2 cellular contexts compared by ENCODE assay signal in genomic region chr14:96098999-96099335, GRCh38.
TF ChIP-seq lines count a peak whose summit lies in the region.

No MANE protein-coding gene starts in this region.

TF ChIP-seq in HepG2, 621 proteins besides CTCF, POLR2A, EP300 and RAD21 (continues in another document):
- peak; percentile 78 for TF ChIP-seq ZNF768 (CRISPR knock-in tag; IDR thresholded peaks at IDR 0.05)
- no peak for TF ChIP-seq NCOA5 (CRISPR knock-in tag; IDR thresholded peaks at IDR 0.05)
- no peak for TF ChIP-seq SMAD9 (CRISPR knock-in tag; IDR thresholded peaks at IDR 0.05)
- 0 out of 4 replicates have a peak, but pooled peaks of 1 of the 2 experiments have one; percentile 4 for TF ChIP-seq HMGXB4 (CRISPR knock-in tag; IDR thresholded peaks at IDR 0.05; ENCODE audit: borderline replicate concordance in 1 of 2, low read depth in 1 of 2)
- no peak for TF ChIP-seq ZNF431 (CRISPR knock-in tag; IDR thresholded peaks at IDR 0.05; ENCODE audit: borderline replicate concordance, low read depth)
- no peak for TF ChIP-seq MED8 (CRISPR knock-in tag; IDR thresholded peaks at IDR 0.05; ENCODE audit: insufficient replicate concordance)
- TF ChIP-seq RORA (CRISPR knock-in tag; IDR thresholded peaks at IDR 0.05): no peak
- TF ChIP-seq ZNF468 (CRISPR knock-in tag; IDR thresholded peaks at IDR 0.05): no peak
- no peak for TF ChIP-seq ZNF350 (CRISPR knock-in tag; IDR thresholded peaks at IDR 0.05; ENCODE audit: borderline replicate concordance, low read depth)
- TF ChIP-seq IKZF4 (CRISPR knock-in tag; IDR thresholded peaks at IDR 0.05; ENCODE audit: borderline replicate concordance, low read depth, not compliant biosample characterization): no peak
- no peak for TF ChIP-seq ZNF331 (CRISPR knock-in tag; IDR thresholded peaks at IDR 0.05)
- peak; percentile 70; the same call in 1 of the 2 replicates for TF ChIP-seq ZMYM3 (CRISPR knock-in tag; IDR thresholded peaks at IDR 0.05)
- no peak for TF ChIP-seq HHEX (CRISPR knock-in tag; IDR thresholded peaks at IDR 0.05)
- no peak for TF ChIP-seq ZFP36 (IDR thresholded peaks at IDR 0.05; ENCODE audit: borderline replicate concordance, low read depth, low read length, partially characterized antibody)
- no peak for TF ChIP-seq ZNF12 (CRISPR knock-in tag; IDR thresholded peaks at IDR 0.05)
- no peak for TF ChIP-seq ATF6 (CRISPR knock-in tag; conservative IDR thresholded peaks at IDR 0.05)
- no peak for TF ChIP-seq ZNF672 (CRISPR knock-in tag; IDR thresholded peaks at IDR 0.05)
- no peak for TF ChIP-seq ZGPAT (CRISPR knock-in tag; IDR thresholded peaks at IDR 0.05)
- TF ChIP-seq KAT7 (CRISPR knock-in tag; IDR thresholded peaks at IDR 0.05; ENCODE audit: borderline replicate concordance): no peak
- no peak for TF ChIP-seq ZSCAN30 (CRISPR knock-in tag; IDR thresholded peaks at IDR 0.05)
- TF ChIP-seq AGO2 (optimal IDR thresholded peaks at IDR 0.05; ENCODE audit: low read depth, low read length): no peak
- no peak for TF ChIP-seq FUBP1 (CRISPR knock-in tag; IDR thresholded peaks at IDR 0.05; ENCODE audit: borderline replicate concordance)
- no peak for TF ChIP-seq UBTF (CRISPR knock-in tag; IDR thresholded peaks at IDR 0.05)

TF ChIP-seq in K562, 482 proteins besides CTCF, POLR2A, EP300 and RAD21:
- TF ChIP-seq RBM25 (IDR thresholded peaks at IDR 0.05; ENCODE audit: low read depth, low read length, severe bottlenecking) (peak; percentile 67), ZFP36 (IDR thresholded peaks at IDR 0.05; ENCODE audit: low read depth, low read length, partially characterized antibody) (peak; percentile 65), TEAD2 (tag; IDR thresholded peaks at IDR 0.05) (no peak), BCOR (IDR thresholded peaks at IDR 0.05) (peak; percentile 60; the same call in 1 of the 2 replicates), HEY1 (CRISPR knock-in tag; IDR thresholded peaks at IDR 0.05; ENCODE audit: borderline replicate concordance) (no peak), DLX4 (CRISPR knock-in tag; IDR thresholded peaks at IDR 0.05) (no peak), CREB3 (tag; conservative IDR thresholded peaks at IDR 0.05; ENCODE audit: low read depth) (no peak), PRPF4 (IDR thresholded peaks at IDR 0.05; ENCODE audit: insufficient read depth, low read depth, low read length, poor library complexity, severe bottlenecking) (no peak), KDM1A (IDR thresholded peaks at IDR 0.05) (peak in 1 of 2 experiments; percentile 16; a peak in 1 of 4 replicates), ARID1B (IDR thresholded peaks at IDR 0.05) (no peak)
TF ChIP-seq in K562: peak in this region for 4.
